Comparison of ENCODE assay signal across 23 cellular contexts in genomic region chr1:171901245-171901644, GRCh38. TPM values are rescaled to one million over a fixed set of nuclear protein-coding genes. Genes with fewer than 3 reads are reported as not detected.
DNase-seq lines count a peak whose midpoint lies in the region; ATAC-seq, FAIRE-seq and TF ChIP-seq lines count a peak whose summit lies in the region.
"Had no signal": no experiment of that assay in that cellular context is flagged by ENCODE, and none has a peak within 500 bp of the region (broad histone marks: within the 10 kb centered on the region; RNA-seq: fewer than 3 reads in every experiment).

No MANE protein-coding gene starts in this region.

- H3K9me3 ChIP-seq in upper lobe of left lung, result no peaks in the 10 kb centered on the region
- H3K9me3 ChIP-seq: heart left ventricle, pancreas had no signal

- H3K4me3 ChIP-seq in epithelial cell of esophagus (ENCODE audit: low read length) (no peak overlapping the region), upper lobe of left lung (no peak overlapping the region)
- H3K4me3 ChIP-seq: pancreas had no signal

- TF ChIP-seq CTCF in epithelial cell of esophagus (IDR thresholded peaks at IDR 0.05; ENCODE audit: insufficient read depth, low read depth, low read length, missing control alignments) (no peak), neural crest cell (conservative IDR thresholded peaks at IDR 0.05) (no peak), upper lobe of left lung (IDR thresholded peaks at IDR 0.05) (no peak)

- H3K27ac Mint-ChIP-seq in neural crest cell (ENCODE audit: unreplicated experiment), result peak overlapping the region; percentile 30
- H3K27ac Mint-ChIP-seq: activated CD4-positive, alpha-beta memory T cell treated with anti-CD3 and anti-CD28 coated beads, Interleukin-2, amount 10 ng/mL, durations not matched to agents 7 days and 5 days; CD4-positive, CD25-positive, alpha-beta regulatory T cell; naive thymus-derived CD4-positive, alpha-beta T cell had no signal

- no peaks in the 10 kb centered on the region for H3K36me3 ChIP-seq in upper lobe of left lung
- H3K36me3 ChIP-seq: heart left ventricle, pancreas had no signal

- H3K4me1 ChIP-seq in upper lobe of left lung, result peaks cover 0 to 10% (median 4%) of the 10 kb centered on the region in 4 donors

- ATAC-seq in GM19351 (IDR thresholded peaks at IDR 0.05; ENCODE audit: unreplicated experiment), result no peak
- ATAC-seq in upper lobe of left lung (ENCODE audit: low FRiP score in 2 of 2), result no peak
- ATAC-seq: heart left ventricle; naive thymus-derived CD4-positive, alpha-beta T cell; pancreas had no signal

- H3K27me3 Mint-ChIP-seq in neural crest cell (ENCODE audit: low read depth), result no peaks in the 10 kb centered on the region

- no peak for TF ChIP-seq POLR2A in H54 (IDR thresholded peaks at IDR 0.05; ENCODE audit: low read depth, low read length)
- no peak for TF ChIP-seq POLR2A in upper lobe of left lung (IDR thresholded peaks at IDR 0.05)

- no peaks in the 10 kb centered on the region for H3K27me3 ChIP-seq in upper lobe of left lung
- H3K27me3 ChIP-seq: heart left ventricle, pancreas had no signal

- H3K4me1 Mint-ChIP-seq in neural crest cell, result peaks cover 21% of the 10 kb centered on the region

- H3K36me3 Mint-ChIP-seq in neural crest cell (ENCODE audit: low read depth), result no peaks in the 10 kb centered on the region
- H3K36me3 Mint-ChIP-seq: CD4-positive, CD25-positive, alpha-beta regulatory T cell had no signal

- DNase-seq in H54 (ENCODE audit: insufficient read length, low spot score) (peak; percentile 42), RKO (ENCODE audit: low spot score) (peak; percentile 15), epithelial cell of esophagus (ENCODE audit: low read depth) (peak; percentile 62), neural crest cell (ENCODE audit: low read depth, low spot score) (no peak), HPDE6-E6E7 (ENCODE audit: extremely low spot score) (no peak), upper lobe of left lung (no peak), NCI-H524 treated with DMSO at 0.1 percent for 48 hours (lab: John Stamatoyannopoulos, UW) (no peak)
- DNase-seq: activated CD4-positive, alpha-beta memory T cell treated with anti-CD3 and anti-CD28 coated beads, Interleukin-2, amount 10 ng/mL, durations not matched to agents 7 days and 5 days; activated naive CD4-positive, alpha-beta T cell; activated T-cell treated with anti-CD3 and anti-CD28 coated beads, Interleukin-2, amount 50 U/mL, for 1 hour; CD4-positive, CD25-positive, alpha-beta regulatory T cell; cerebellar nuclear complex; effector memory CD4-positive, alpha-beta T cell; heart left ventricle; KBM-7; naive thymus-derived CD4-positive, alpha-beta T cell; NCI-H1105 treated with DMSO at 0.1 percent for 48 hours; NCI-H2107; NCI-H69; pancreas; stimulated activated CD4-positive, alpha-beta T cell treated with anti-CD3 and anti-CD28 coated beads, Interleukin-4, amount 100 ng/mL, for 1 hour; T-helper 2 cell had no signal

- H3K9me3 Mint-ChIP-seq in neural crest cell, result no peaks in the 10 kb centered on the region
- H3K9me3 Mint-ChIP-seq: activated CD4-positive, alpha-beta memory T cell treated with anti-CD3 and anti-CD28 coated beads, Interleukin-2, amount 10 ng/mL, durations not matched to agents 7 days and 5 days; CD4-positive, CD25-positive, alpha-beta regulatory T cell had no signal

- peak; percentile 81 for FAIRE-seq in H54 (lab: Jason Lieb, UNC)
- FAIRE-seq: pancreas had no signal

- no peak overlapping the region for H3K27ac ChIP-seq in upper lobe of left lung
- H3K27ac ChIP-seq: heart left ventricle, pancreas had no signal

- TF ChIP-seq EP300 in upper lobe of left lung (IDR thresholded peaks at IDR 0.05), result no peak

- WGBS in upper lobe of left lung, 2 donors, result 92 to 94% methylated on average over 7 of the region's 7 CpGs

- no peak overlapping the region for H3K4me3 Mint-ChIP-seq in neural crest cell
- H3K4me3 Mint-ChIP-seq: activated CD4-positive, alpha-beta memory T cell treated with anti-CD3 and anti-CD28 coated beads, Interleukin-2, amount 10 ng/mL, durations not matched to agents 7 days and 5 days; CD4-positive, CD25-positive, alpha-beta regulatory T cell had no signal

RNA-seq across cellular contexts. Expression of gene DNM3, which starts 59.9 kb away (rescaled TPM):
- 3.5 and 3.9 TPM in 2 replicates for total RNA-seq in neural crest cell
- total RNA-seq in upper lobe of left lung, result 10 to 100 TPM in 3 of 6 donors, 1 to 10 TPM in 3; 7.1 to 30.4 (median 10.3) TPM

Comparison
In these comparisons a context has a peak if more than half of its experiments do, and no peak if none do; other contexts are left out.
1. DNase-seq: peak in H54 (single experiment), RKO (single experiment) and epithelial cell of esophagus (single experiment); none in neural crest cell (single experiment), HPDE6-E6E7 (single experiment), upper lobe of left lung (0 of 2) and NCI-H524 treated with DMSO at 0.1 percent for 48 hours (single experiment).